Comparison of ENCODE assay signal across 26 cellular contexts in the genomic region with DNA sequence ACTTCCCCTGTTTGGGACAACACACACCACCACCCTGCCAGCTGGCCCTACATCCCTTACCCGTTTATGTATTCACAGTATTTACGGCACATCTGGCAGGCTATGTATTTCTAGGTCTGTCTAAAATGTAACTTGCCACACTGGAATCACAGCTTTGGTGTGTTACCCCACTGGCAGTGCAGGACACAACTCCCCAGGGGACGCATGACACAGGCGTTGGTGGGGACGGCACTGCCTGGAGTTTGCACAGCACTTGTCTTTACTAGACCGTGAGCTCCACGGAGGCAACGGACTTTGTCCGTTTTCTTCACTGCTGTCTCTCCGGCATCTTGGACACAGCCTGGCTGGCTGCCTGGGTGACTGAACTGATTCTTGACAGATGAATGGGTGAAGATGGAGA. TPM values are rescaled to one million over a fixed set of nuclear protein-coding genes. Genes with fewer than 3 reads are reported as not detected.
DNase-seq lines count a peak whose midpoint lies in the region; ATAC-seq and TF ChIP-seq lines count a peak whose summit lies in the region.
"Had no signal": no experiment of that assay in that cellular context is flagged by ENCODE, and none has a peak within 500 bp of the region (broad histone marks: within the 10 kb centered on the region; RNA-seq: fewer than 3 reads in every experiment).

No MANE protein-coding gene starts in this region.

- ATAC-seq in stimulated activated naive CD8-positive, alpha-beta T cell treated with anti-CD3 and anti-CD28 coated beads, Interleukin-15, Interleukin-2, amounts not matched to agents 100 U/mL and 50 U/mL, for 24 hours: no peak
- ATAC-seq: GM12878, HCT116, Panc1 had no signal

- H3K4me3 ChIP-seq in A673 (ENCODE audit: low read depth, low read length, poor library complexity, severe bottlenecking) (peak overlapping the region; percentile 21), spleen (no peak overlapping the region)
- H3K4me3 ChIP-seq: GM12878 had no signal

- H3K4me3 Mint-ChIP-seq in brain: no peak overlapping the region
- no peak overlapping the region for H3K4me3 Mint-ChIP-seq in activated T-helper 1 cell treated with anti-CD3 and anti-CD28 coated beads, Interleukin-12 subunit alpha, Interleukin-12 subunit beta, Interleukin-2, Interleukin-4 antibody, amounts not matched to agents 30 ng/mL and 10 ng/mL and 1 ng/mL, durations not matched to agents 14 hours and 24 hours and 36 hours

- H3K4me1 Mint-ChIP-seq in brain: peaks cover 41% of the 10 kb centered on the region
- peaks cover 28% of the 10 kb centered on the region for H3K4me1 Mint-ChIP-seq in activated T-helper 1 cell treated with anti-CD3 and anti-CD28 coated beads, Interleukin-12 subunit alpha, Interleukin-12 subunit beta, Interleukin-2, Interleukin-4 antibody, amounts not matched to agents 30 ng/mL and 10 ng/mL and 1 ng/mL, durations not matched to agents 14 hours and 24 hours and 36 hours (ENCODE audit: low read depth)

- no peaks in the 10 kb centered on the region for H3K36me3 ChIP-seq in A673 (ENCODE audit: insufficient read depth, low read length, poor library complexity, severe bottlenecking)
- H3K36me3 ChIP-seq in spleen: no peaks in the 10 kb centered on the region

- intact Hi-C loops in A673 (cut with micrococcal nuclease; ENCODE audit: unreplicated experiment): loop anchor here (2.0 kb wide), 1 partner anchor 111 kb away; no protein-coding TSS in a partner anchor
- intact Hi-C loops in spleen (cut with DNase I; ENCODE audit: low total_unique reads): no loop called here
- intact Hi-C loops in activated T-helper 1 cell treated with anti-CD3 and anti-CD28 coated beads, Interleukin-12 subunit alpha, Interleukin-12 subunit beta, Interleukin-2, Interleukin-4 antibody, amounts not matched to agents 30 ng/mL and 10 ng/mL and 1 ng/mL, durations not matched to agents 14 hours and 24 hours and 36 hours (cut with micrococcal nuclease): no loop called here

- peaks cover 0 to 27% (median 16%) of the 10 kb centered on the region in 5 experiments for H3K9me3 Mint-ChIP-seq in brain
- H3K9me3 Mint-ChIP-seq in activated T-helper 1 cell treated with anti-CD3 and anti-CD28 coated beads, Interleukin-12 subunit alpha, Interleukin-12 subunit beta, Interleukin-2, Interleukin-4 antibody, amounts not matched to agents 30 ng/mL and 10 ng/mL and 1 ng/mL, durations not matched to agents 14 hours and 24 hours and 36 hours: no peaks in the 10 kb centered on the region

- peaks cover 42% of the 10 kb centered on the region for H3K4me1 ChIP-seq in A673 (ENCODE audit: insufficient read depth, low read length, poor library complexity, severe bottlenecking)
- H3K4me1 ChIP-seq in spleen: peaks cover 0 to 10% (median 0%) of the 10 kb centered on the region in 6 donors

- H3K27me3 ChIP-seq in A673 (replicated peaks; ENCODE audit: insufficient read depth, low read depth, low read length, poor library complexity) (no peaks in the 10 kb centered on the region), spleen (replicated peaks in 1 of 7) (peaks cover 0 to 53% (median 0%) of the 10 kb centered on the region in 7 donors)

- H3K27ac Mint-ChIP-seq in brain: peak overlapping the region in 3 of 5 experiments; percentile 4 to 16 (median 13)
- no peak overlapping the region for H3K27ac Mint-ChIP-seq in activated T-helper 1 cell treated with anti-CD3 and anti-CD28 coated beads, Interleukin-12 subunit alpha, Interleukin-12 subunit beta, Interleukin-2, Interleukin-4 antibody, amounts not matched to agents 30 ng/mL and 10 ng/mL and 1 ng/mL, durations not matched to agents 14 hours and 24 hours and 36 hours
- H3K27ac Mint-ChIP-seq: CD4-positive, alpha-beta memory T cell had no signal

- BruUV-seq in A673 (replicated peaks; lab: Mats Ljungman, UMichigan): TSS peak; percentile 55

- H3K27ac ChIP-seq in A673 (ENCODE audit: low read depth, low read length, poor library complexity, severe bottlenecking) (peak overlapping the region; percentile 91), spleen (no peak overlapping the region)
- H3K27ac ChIP-seq: RWPE1 had no signal

- peaks cover 84% of the 10 kb centered on the region for H3K36me3 Mint-ChIP-seq in brain
- H3K36me3 Mint-ChIP-seq in activated T-helper 1 cell treated with anti-CD3 and anti-CD28 coated beads, Interleukin-12 subunit alpha, Interleukin-12 subunit beta, Interleukin-2, Interleukin-4 antibody, amounts not matched to agents 30 ng/mL and 10 ng/mL and 1 ng/mL, durations not matched to agents 14 hours and 24 hours and 36 hours (ENCODE audit: low read depth): no peaks in the 10 kb centered on the region
- H3K36me3 Mint-ChIP-seq: CD4-positive, alpha-beta memory T cell had no signal

- CTCF ChIA-PET in A673 (lab: Charles Lee): interaction anchor here (0.6 kb wide), 1 partner anchor 112 kb away, joined by 4 read pairs; no protein-coding TSS in a partner anchor

- H3K9me3 ChIP-seq in A673 (ENCODE audit: low read depth, low read length, poor library complexity, severe bottlenecking) (no peaks in the 10 kb centered on the region), spleen (no peaks in the 10 kb centered on the region)

- no peak for TF ChIP-seq POLR2A in spleen (IDR thresholded peaks at IDR 0.05)

- 58 to 75% (median 67%) methylated on average over 8 to 10 of the region's 10 CpGs for WGBS in spleen, 5 donors

- DNase-seq in A673 (ENCODE audit: low spot score) (peak; percentile 64), DMS 273 treated with DMSO at 0.1 percent for 48 hours (lab: John Stamatoyannopoulos, UW) (peak; percentile 58), spleen (peak; percentile 69), GM19240 (ENCODE audit: insufficient read length, low spot score) (no peak)
- DNase-seq in stimulated activated naive CD8-positive, alpha-beta T cell treated with anti-CD3 and anti-CD28 coated beads, Interleukin-15, Interleukin-2, amounts not matched to agents 100 U/mL and 50 U/mL, for 24 hours: no peak
- no peak for DNase-seq in activated T-helper 1 cell treated with anti-CD3 and anti-CD28 coated beads, Interleukin-12 subunit alpha, Interleukin-12 subunit beta, Interleukin-2, Interleukin-4 antibody, amounts not matched to agents 30 ng/mL and 10 ng/mL and 1 ng/mL, durations not matched to agents 14 hours and 24 hours and 36 hours (ENCODE audit: low spot score)
- DNase-seq: 8988T; CD4-positive, alpha-beta memory T cell; COR-L47; DMS79; EL; GDM1; IMR-90; KG1; NCI-H1092; NCI-H1417 treated with DMSO at 0.1 percent for 48 hours; NCI-H187 treated with DMSO at 0.1 percent for 48 hours; NCI-H446 treated with DMSO at 0.1 percent for 48 hours; NCI-H526; SHP77 had no signal

- no peaks in the 10 kb centered on the region for H3K27me3 Mint-ChIP-seq in brain
- H3K27me3 Mint-ChIP-seq in activated T-helper 1 cell treated with anti-CD3 and anti-CD28 coated beads, Interleukin-12 subunit alpha, Interleukin-12 subunit beta, Interleukin-2, Interleukin-4 antibody, amounts not matched to agents 30 ng/mL and 10 ng/mL and 1 ng/mL, durations not matched to agents 14 hours and 24 hours and 36 hours (ENCODE audit: insufficient read depth): peaks cover 3% of the 10 kb centered on the region

- POLR2A ChIA-PET in A673 (lab: Charles Lee; ENCODE audit: low non-redundant PET): no interaction called here

- TF ChIP-seq CTCF in A673 (conservative IDR thresholded peaks at IDR 0.05; ENCODE audit: low read depth, low read length) (no peak), brain (conservative IDR thresholded peaks at IDR 0.05) (no peak), spleen (IDR thresholded peaks at IDR 0.05 in 8 of 11, conservative IDR thresholded peaks at IDR 0.05 in 3 of 11) (no peak)

RNA-seq across cellular contexts. Expression of gene CRMP1, which starts 22.7 kb away (rescaled TPM):
- 77.5 and 83.4 TPM in 2 replicates for total RNA-seq in A673 (2021)
- polyA plus RNA-seq in brain (ENCODE audit: insufficient read depth, low read depth, low replicate concordance): 599 TPM
- 1 to 10 TPM in 4 of 7 donors, under 1 TPM in 2, not detected in 1; 0.16 to 2.3 (median 1.4) TPM for total RNA-seq in spleen
- polyA plus RNA-seq in spleen: under 1 TPM; 0.03 to 0.85 (median 0.04) TPM
- not detected in 2 replicates for total RNA-seq in activated T-helper 1 cell treated with anti-CD3 and anti-CD28 coated beads, Interleukin-12 subunit alpha, Interleukin-12 subunit beta, Interleukin-2, Interleukin-4 antibody, amounts not matched to agents 30 ng/mL and 10 ng/mL and 1 ng/mL, durations not matched to agents 14 hours and 24 hours and 36 hours
- total RNA-seq: CD4-positive, alpha-beta memory T cell; OCI-LY7 had no signal
- polyA plus RNA-seq: CD4-positive, alpha-beta memory T cell had no signal

Comparison
In these comparisons a context has a peak if more than half of its experiments do, and no peak if none do; other contexts are left out.
1. DNase-seq: peak in A673 (single experiment), DMS 273 treated with DMSO at 0.1 percent for 48 hours (single experiment) and spleen (single experiment); none in GM19240 (single experiment), stimulated activated naive CD8-positive, alpha-beta T cell treated with anti-CD3 and anti-CD28 coated beads, Interleukin-15, Interleukin-2, amounts not matched to agents 100 U/mL and 50 U/mL, for 24 hours (single experiment) and activated T-helper 1 cell treated with anti-CD3 and anti-CD28 coated beads, Interleukin-12 subunit alpha, Interleukin-12 subunit beta, Interleukin-2, Interleukin-4 antibody, amounts not matched to agents 30 ng/mL and 10 ng/mL and 1 ng/mL, durations not matched to agents 14 hours and 24 hours and 36 hours (single experiment).
2. RNA of gene CRMP1, which starts 22.7 kb away (total RNA-seq): 77.5 to 83.4 TPM in A673; 0.16 to 2.3 TPM in spleen and not detected in activated T-helper 1 cell treated with anti-CD3 and anti-CD28 coated beads, Interleukin-12 subunit alpha, Interleukin-12 subunit beta, Interleukin-2, Interleukin-4 antibody, amounts not matched to agents 30 ng/mL and 10 ng/mL and 1 ng/mL, durations not matched to agents 14 hours and 24 hours and 36 hours; every median in the first group is over 10 times any median in the second.